Comparison of ENCODE assay signal across 8 cellular contexts in the genomic region with DNA sequence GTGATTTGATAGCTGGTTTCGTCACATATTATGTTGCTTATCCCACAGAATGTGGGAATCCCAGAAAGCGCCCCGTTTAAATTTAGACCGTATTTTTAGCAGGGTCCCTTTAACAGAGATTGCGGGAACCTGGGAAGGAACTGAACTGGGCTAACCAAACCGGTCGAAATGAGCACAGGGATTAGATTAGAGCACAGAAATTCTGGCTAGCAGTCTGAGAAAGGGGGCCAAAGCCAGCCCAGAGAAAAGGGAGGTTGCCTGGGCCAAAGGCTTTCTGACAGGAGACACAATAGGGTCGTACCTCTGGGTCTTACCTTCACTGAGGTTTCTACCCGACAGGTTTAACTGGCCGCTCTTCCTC. TPM values are rescaled to one million over a fixed set of nuclear protein-coding genes. Genes with fewer than 3 reads are reported as not detected.
A peak's percentile ranks its signal among the peaks of the same experiment; 100 is the strongest.
DNase-seq lines count a peak whose midpoint lies in the region; ATAC-seq and TF ChIP-seq lines count a peak whose summit lies in the region.

No MANE protein-coding gene starts in this region.

- no peaks in the 10 kb centered on the region for H3K9me2 ChIP-seq in hepatocyte (replicated peaks; ENCODE audit: insufficient read depth)

- DNase-seq in DMS79 treated with DMSO at 0.1 percent for 48 hours (lab: John Stamatoyannopoulos, UW) = peak; percentile 53
- no peak for DNase-seq in DMS79 (lab: John Stamatoyannopoulos, UW)
- DNase-seq in WTC11 (ENCODE audit: low spot score) = no peak
- DNase-seq in hepatocyte (ENCODE audit: low spot score) = no peak
- no peak for DNase-seq in stimulated activated naive B cell treated with anti-CD40 and anti-IgM and Interleukin-4, amounts not matched to agents 10 μg/mL and 1 μg/mL and 100 μg/mL, for 72 hours
- DNase-seq in SHP77 (lab: John Stamatoyannopoulos, UW) = no peak
- DNase-seq in NCI-H2227 treated with DMSO at 0.1 percent for 48 hours (lab: John Stamatoyannopoulos, UW) = no peak

- peak; percentile 27 for ATAC-seq in HG02884 (IDR thresholded peaks at IDR 0.05; ENCODE audit: unreplicated experiment)
- peak; percentile 50 for ATAC-seq in WTC11
- peak; percentile 41 to 50 for ATAC-seq in stimulated activated naive B cell treated with anti-CD40 and anti-IgM and Interleukin-4, amounts not matched to agents 10 μg/mL and 1 μg/mL and 100 μg/mL, for 72 hours (replicated peaks)

- CTCF ChIA-PET in WTC11 (lab: Charles Lee) = no interaction called here

- WGBS in hepatocyte (ENCODE audit: low lambda C conversion rate, missing lambda C conversion rate) = under 1% methylated on average over 10 of the region's 10 CpGs

- H3K27me3 ChIP-seq in hepatocyte = no peaks in the 10 kb centered on the region

- H3K27ac ChIP-seq in hepatocyte = peak overlapping the region; percentile 86

- no peaks in the 10 kb centered on the region for H4K20me1 ChIP-seq in hepatocyte (ENCODE audit: insufficient read depth, poor library complexity, severe bottlenecking)

- no peaks in the 10 kb centered on the region for H3K27me3 Mint-ChIP-seq in WTC11 (ENCODE audit: low read depth)
- no peaks in the 10 kb centered on the region for H3K27me3 Mint-ChIP-seq in stimulated activated naive B cell treated with anti-CD40 and anti-IgM and Interleukin-4, amounts not matched to agents 10 μg/mL and 1 μg/mL and 100 μg/mL, for 72 hours

- no peaks in the 10 kb centered on the region for H3K9me3 Mint-ChIP-seq in WTC11
- H3K9me3 Mint-ChIP-seq in stimulated activated naive B cell treated with anti-CD40 and anti-IgM and Interleukin-4, amounts not matched to agents 10 μg/mL and 1 μg/mL and 100 μg/mL, for 72 hours = no peaks in the 10 kb centered on the region

- H3K9me3 ChIP-seq in hepatocyte (ENCODE audit: low read depth) = no peaks in the 10 kb centered on the region

- peaks cover 9% of the 10 kb centered on the region for H3K4me1 ChIP-seq in hepatocyte (ENCODE audit: insufficient read depth)

- H3K36me3 ChIP-seq in hepatocyte (replicated peaks; ENCODE audit: insufficient read depth, low read depth) = no peaks in the 10 kb centered on the region

- peaks cover 14% of the 10 kb centered on the region for H3K4me1 Mint-ChIP-seq in WTC11
- peaks cover 24 to 65% of the 10 kb centered on the region in 2 donors for H3K4me1 Mint-ChIP-seq in stimulated activated naive B cell treated with anti-CD40 and anti-IgM and Interleukin-4, amounts not matched to agents 10 μg/mL and 1 μg/mL and 100 μg/mL, for 72 hours

- H3K4me3 Mint-ChIP-seq in WTC11 = peak overlapping the region; percentile 100
- H3K4me3 Mint-ChIP-seq in stimulated activated naive B cell treated with anti-CD40 and anti-IgM and Interleukin-4, amounts not matched to agents 10 μg/mL and 1 μg/mL and 100 μg/mL, for 72 hours = peak overlapping the region; percentile 96

- H3K27ac Mint-ChIP-seq in WTC11 = peak overlapping the region; percentile 100
- peak overlapping the region; percentile 100 for H3K27ac Mint-ChIP-seq in stimulated activated naive B cell treated with anti-CD40 and anti-IgM and Interleukin-4, amounts not matched to agents 10 μg/mL and 1 μg/mL and 100 μg/mL, for 72 hours

- peak overlapping the region; percentile 73 for H3K4me3 ChIP-seq in hepatocyte

- peak overlapping the region; percentile 87 for H3K4me2 ChIP-seq in hepatocyte

- TF ChIP-seq CTCF in WTC11 (IDR thresholded peaks at IDR 0.05) (no peak), hepatocyte (IDR thresholded peaks at IDR 0.05; ENCODE audit: poor library complexity) (no peak)

- POLR2A ChIA-PET in WTC11 (lab: Charles Lee) = interaction anchor here (0.5 to 3.4 kb wide), 4 partner anchors 12 to 206 kb away, joined by 3 to 19 read pairs (median 4); a partner anchor contains a TSS

- H2AFZ ChIP-seq in hepatocyte = peak overlapping the region; percentile 94

- H3K36me3 Mint-ChIP-seq in WTC11 = no peaks in the 10 kb centered on the region; the same call in 1 of the 2 replicates
- peaks cover 13 to 17% of the 10 kb centered on the region in 2 donors for H3K36me3 Mint-ChIP-seq in stimulated activated naive B cell treated with anti-CD40 and anti-IgM and Interleukin-4, amounts not matched to agents 10 μg/mL and 1 μg/mL and 100 μg/mL, for 72 hours

- peaks cover 92% of the 10 kb centered on the region for H3K79me2 ChIP-seq in hepatocyte

TF ChIP-seq in WTC11, 78 proteins besides CTCF, POLR2A, EP300 and RAD21:
- no peak for TF ChIP-seq FOXK1 (CRISPR knock-in tag; IDR thresholded peaks at IDR 0.05)
- TF ChIP-seq, protein P1, sequence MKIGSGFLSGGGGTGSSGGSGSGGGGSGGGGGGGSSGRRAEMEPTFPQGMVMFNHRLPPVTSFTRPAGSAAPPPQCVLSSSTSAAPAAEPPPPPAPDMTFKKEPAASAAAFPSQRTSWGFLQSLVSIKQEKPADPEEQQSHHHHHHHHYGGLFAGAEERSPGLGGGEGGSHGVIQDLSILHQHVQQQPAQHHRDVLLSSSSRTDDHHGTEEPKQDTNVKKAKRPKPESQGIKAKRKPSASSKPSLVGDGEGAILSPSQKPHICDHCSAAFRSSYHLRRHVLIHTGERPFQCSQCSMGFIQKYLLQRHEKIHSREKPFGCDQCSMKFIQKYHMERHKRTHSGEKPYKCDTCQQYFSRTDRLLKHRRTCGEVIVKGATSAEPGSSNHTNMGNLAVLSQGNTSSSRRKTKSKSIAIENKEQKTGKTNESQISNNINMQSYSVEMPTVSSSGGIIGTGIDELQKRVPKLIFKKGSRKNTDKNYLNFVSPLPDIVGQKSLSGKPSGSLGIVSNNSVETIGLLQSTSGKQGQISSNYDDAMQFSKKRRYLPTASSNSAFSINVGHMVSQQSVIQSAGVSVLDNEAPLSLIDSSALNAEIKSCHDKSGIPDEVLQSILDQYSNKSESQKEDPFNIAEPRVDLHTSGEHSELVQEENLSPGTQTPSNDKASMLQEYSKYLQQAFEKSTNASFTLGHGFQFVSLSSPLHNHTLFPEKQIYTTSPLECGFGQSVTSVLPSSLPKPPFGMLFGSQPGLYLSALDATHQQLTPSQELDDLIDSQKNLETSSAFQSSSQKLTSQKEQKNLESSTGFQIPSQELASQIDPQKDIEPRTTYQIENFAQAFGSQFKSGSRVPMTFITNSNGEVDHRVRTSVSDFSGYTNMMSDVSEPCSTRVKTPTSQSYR (CRISPR knock-in tag; IDR thresholded peaks at IDR 0.05) = no peak
- no peak for TF ChIP-seq ATF1 (CRISPR knock-in tag; IDR thresholded peaks at IDR 0.05)
- TF ChIP-seq, protein P2, sequence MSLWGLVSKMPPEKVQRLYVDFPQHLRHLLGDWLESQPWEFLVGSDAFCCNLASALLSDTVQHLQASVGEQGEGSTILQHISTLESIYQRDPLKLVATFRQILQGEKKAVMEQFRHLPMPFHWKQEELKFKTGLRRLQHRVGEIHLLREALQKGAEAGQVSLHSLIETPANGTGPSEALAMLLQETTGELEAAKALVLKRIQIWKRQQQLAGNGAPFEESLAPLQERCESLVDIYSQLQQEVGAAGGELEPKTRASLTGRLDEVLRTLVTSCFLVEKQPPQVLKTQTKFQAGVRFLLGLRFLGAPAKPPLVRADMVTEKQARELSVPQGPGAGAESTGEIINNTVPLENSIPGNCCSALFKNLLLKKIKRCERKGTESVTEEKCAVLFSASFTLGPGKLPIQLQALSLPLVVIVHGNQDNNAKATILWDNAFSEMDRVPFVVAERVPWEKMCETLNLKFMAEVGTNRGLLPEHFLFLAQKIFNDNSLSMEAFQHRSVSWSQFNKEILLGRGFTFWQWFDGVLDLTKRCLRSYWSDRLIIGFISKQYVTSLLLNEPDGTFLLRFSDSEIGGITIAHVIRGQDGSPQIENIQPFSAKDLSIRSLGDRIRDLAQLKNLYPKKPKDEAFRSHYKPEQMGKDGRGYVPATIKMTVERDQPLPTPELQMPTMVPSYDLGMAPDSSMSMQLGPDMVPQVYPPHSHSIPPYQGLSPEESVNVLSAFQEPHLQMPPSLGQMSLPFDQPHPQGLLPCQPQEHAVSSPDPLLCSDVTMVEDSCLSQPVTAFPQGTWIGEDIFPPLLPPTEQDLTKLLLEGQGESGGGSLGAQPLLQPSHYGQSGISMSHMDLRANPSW (CRISPR knock-in tag; conservative IDR thresholded peaks at IDR 0.05; ENCODE audit: low read depth) = no peak
- TF ChIP-seq, protein P3, sequence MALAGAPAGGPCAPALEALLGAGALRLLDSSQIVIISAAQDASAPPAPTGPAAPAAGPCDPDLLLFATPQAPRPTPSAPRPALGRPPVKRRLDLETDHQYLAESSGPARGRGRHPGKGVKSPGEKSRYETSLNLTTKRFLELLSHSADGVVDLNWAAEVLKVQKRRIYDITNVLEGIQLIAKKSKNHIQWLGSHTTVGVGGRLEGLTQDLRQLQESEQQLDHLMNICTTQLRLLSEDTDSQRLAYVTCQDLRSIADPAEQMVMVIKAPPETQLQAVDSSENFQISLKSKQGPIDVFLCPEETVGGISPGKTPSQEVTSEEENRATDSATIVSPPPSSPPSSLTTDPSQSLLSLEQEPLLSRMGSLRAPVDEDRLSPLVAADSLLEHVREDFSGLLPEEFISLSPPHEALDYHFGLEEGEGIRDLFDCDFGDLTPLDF (CRISPR knock-in tag; IDR thresholded peaks at IDR 0.05) = no peak
- TF ChIP-seq ZNF232 (CRISPR knock-in tag; IDR thresholded peaks at IDR 0.05) = 0 out of 2 replicates have a peak, but pooled peaks have one; percentile 15
- no peak for TF ChIP-seq FOXJ3 (CRISPR knock-in tag; IDR thresholded peaks at IDR 0.05; ENCODE audit: borderline replicate concordance)
TF ChIP-seq in WTC11: peak in this region for 1.

RNA-seq across cellular contexts. Expression of a gene that starts 0.3 kb away (rescaled TPM):
- total RNA-seq in WTC11 (2021) (26.7 to 31.5 TPM (median 31.0 TPM) in 3 replicates), hepatocyte (23.0 and 24.4 TPM in 2 replicates)
- 9.7 and 11.2 TPM in 2 replicates for polyA plus RNA-seq in hepatocyte

RNA-seq across cellular contexts. Expression of a gene that starts 16.1 kb away (rescaled TPM):
- total RNA-seq in WTC11 (2021) = 170 to 193 TPM (median 171 TPM) in 3 replicates
- 149 and 185 TPM in 2 replicates for total RNA-seq in hepatocyte
- polyA plus RNA-seq in hepatocyte = 161 and 189 TPM in 2 replicates
